In the genomic region with DNA sequence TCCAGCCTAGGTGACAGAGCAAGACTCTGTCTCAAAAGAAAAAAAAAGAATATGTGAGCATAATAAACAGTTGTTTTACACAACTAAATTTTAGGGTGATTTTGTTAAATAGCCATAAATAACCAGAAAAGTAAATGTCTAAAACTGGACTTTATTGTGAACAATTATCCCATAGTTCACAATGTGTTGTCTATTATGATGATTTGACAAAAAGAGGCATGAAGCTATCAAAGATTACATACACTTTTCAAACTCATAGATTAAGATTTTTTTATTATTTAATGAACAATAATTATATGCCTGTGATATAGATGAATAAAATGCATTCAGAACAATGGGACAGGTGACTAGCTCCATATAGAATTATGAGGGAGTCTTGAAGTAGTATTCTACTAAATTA, we compare ENCODE assay signal across 26 cellular contexts.
"Had no signal": no experiment of that assay in that cellular context is flagged by ENCODE, and none has a peak within 500 bp of the region (broad histone marks: within the 10 kb centered on the region; RNA-seq: fewer than 3 reads in every experiment).

No MANE protein-coding gene starts in this region.

- H3K27ac ChIP-seq: colonic mucosa, epithelial cell of prostate, esophagus squamous epithelium, gastrocnemius medialis, heart right ventricle, left lung, lower lobe of right lung had no signal

- DNase-seq: colonic mucosa; cortex of kidney; effector CD8-positive, alpha-beta T cell; effector memory CD8-positive, alpha-beta T cell; endodermal cell; erythroblast; esophagus squamous epithelium; foreskin fibroblast; foreskin melanocyte; gastrocnemius medialis; glutamatergic neuron; head of caudate nucleus; heart right ventricle; hippocampal formation; kidney glomerular epithelial cell; left cardiac atrium; left lung; left ventricle myocardium superior; lower lobe of right lung; mesenchymal stem cell; naive thymus-derived CD4-positive, alpha-beta T cell had no signal

- H3K4me1 ChIP-seq: colonic mucosa, esophagus squamous epithelium, gastrocnemius medialis, heart right ventricle, left lung, lower lobe of right lung had no signal

- H3K4me3 ChIP-seq: colonic mucosa, esophagus squamous epithelium, gastrocnemius medialis, heart right ventricle, left lung, lower lobe of right lung had no signal

- H3K9me3 ChIP-seq: colonic mucosa, esophagus squamous epithelium, gastrocnemius medialis, left lung, lower lobe of right lung had no signal

- H3K36me3 ChIP-seq: colonic mucosa, esophagus squamous epithelium, gastrocnemius medialis, heart right ventricle, left lung, lower lobe of right lung had no signal

- ATAC-seq: effector memory CD8-positive, alpha-beta T cell; esophagus mucosa; gastrocnemius medialis; heart right ventricle; left cardiac atrium; left lung; left ventricle myocardium superior; lower lobe of right lung; naive thymus-derived CD4-positive, alpha-beta T cell had no signal

- FAIRE-seq: endometrium, islet of Langerhans, keratinocyte had no signal

- H3K27me3 ChIP-seq: colonic mucosa, esophagus squamous epithelium, gastrocnemius medialis, heart right ventricle, left lung had no signal
